Comparison of ENCODE assay signal across 29 cellular contexts in genomic region chr1:53158900-53159299, GRCh38. TPM values are rescaled to one million over a fixed set of nuclear protein-coding genes. Genes with fewer than 3 reads are reported as not detected.
"Had no signal": no experiment of that assay in that cellular context is flagged by ENCODE, and none has a peak within 500 bp of the region (broad histone marks: within the 10 kb centered on the region; RNA-seq: fewer than 3 reads in every experiment).

No MANE protein-coding gene starts in this region.

- FAIRE-seq: colon, endothelial cell of umbilical vein, islet of Langerhans, keratinocyte had no signal

- H3K4me1 ChIP-seq: esophagus squamous epithelium, gastrocnemius medialis, heart right ventricle, left lung, lower lobe of right lung had no signal

- ATAC-seq: gastrocnemius medialis; heart right ventricle; left cardiac atrium; left lung; left ventricle myocardium superior; lower lobe of right lung; mucosa of descending colon; naive thymus-derived CD8-positive, alpha-beta T cell had no signal

- H3K27ac ChIP-seq: esophagus squamous epithelium, gastrocnemius medialis, heart right ventricle, left lung, lower lobe of right lung had no signal

- H3K4me3 ChIP-seq: esophagus squamous epithelium, gastrocnemius medialis, heart right ventricle, left lung, lower lobe of right lung, mucosa of descending colon had no signal

- H3K9me3 ChIP-seq: esophagus squamous epithelium, gastrocnemius medialis, heart right ventricle, left lung, lower lobe of right lung, mucosa of descending colon had no signal

- H3K36me3 ChIP-seq: esophagus squamous epithelium, gastrocnemius medialis, heart right ventricle, left lung, lower lobe of right lung had no signal

- DNase-seq: cortex of kidney; effector CD8-positive, alpha-beta T cell; esophagus squamous epithelium; foreskin fibroblast; foreskin melanocyte; gastrocnemius medialis; glutamatergic neuron; head of caudate nucleus; heart right ventricle; hippocampal formation; left cardiac atrium; left lung; left ventricle myocardium superior; lower lobe of right lung; mesenchymal stem cell; mucosa of descending colon; naive B cell; naive thymus-derived CD8-positive, alpha-beta T cell had no signal

- H3K27me3 ChIP-seq: esophagus squamous epithelium, gastrocnemius medialis, left lung had no signal

RNA-seq across cellular contexts. Expression of gene SLC1A7, which starts 16.5 kb away (rescaled TPM):
- total RNA-seq: dermis microvascular lymphatic vessel endothelial cell; endothelial cell of umbilical vein; epithelial cell of proximal tubule; glomerular endothelial cell; kidney epithelial cell; lower leg skin; lung microvascular endothelial cell; mesothelial cell of epicardium; naive thymus-derived CD8-positive, alpha-beta T cell had no signal
- polyA plus RNA-seq: endothelial cell of umbilical vein; keratinocyte; naive thymus-derived CD8-positive, alpha-beta T cell had no signal
